8 cellular contexts compared by ENCODE assay signal in the genomic region with DNA sequence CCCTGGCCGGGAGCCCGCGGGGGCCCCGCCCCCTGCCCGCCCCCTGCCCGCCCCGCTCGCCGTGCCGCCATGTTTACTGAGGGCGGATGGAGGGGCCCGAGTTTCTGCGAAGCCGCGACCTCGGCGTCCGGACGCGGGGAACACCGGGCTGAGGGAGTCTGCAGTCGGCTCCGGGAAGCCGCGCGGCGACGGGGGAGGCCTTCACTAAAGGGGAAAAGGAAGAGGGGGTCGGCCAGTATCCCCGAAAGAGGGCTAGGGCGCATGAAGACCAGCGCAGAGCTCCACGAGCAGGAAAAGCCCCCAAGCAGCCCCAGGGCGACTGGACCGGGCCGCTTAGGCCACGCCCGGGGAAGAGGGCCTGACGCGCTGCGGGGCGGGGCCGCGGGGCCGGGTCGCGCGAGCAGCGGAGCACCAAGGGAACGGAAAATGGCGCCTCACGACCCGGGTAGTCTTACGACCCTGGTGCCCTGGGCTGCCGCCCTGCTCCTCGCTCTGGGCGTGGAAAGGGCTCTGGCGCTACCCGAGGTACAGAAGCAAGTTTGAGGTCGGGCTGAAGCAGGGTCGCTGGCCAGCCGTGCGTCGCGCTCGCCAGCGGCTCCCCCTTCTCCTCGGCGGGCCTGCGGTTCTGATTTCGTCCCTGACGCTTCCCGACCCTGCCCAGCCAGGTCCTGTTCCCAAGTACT. TPM values are rescaled to one million over a fixed set of nuclear protein-coding genes. Genes with fewer than 3 reads are reported as not detected.
DNase-seq lines count a peak whose midpoint lies in the region; TF ChIP-seq lines count a peak whose summit lies in the region.

Gene ATRAID (plus strand): TSS at position 99 of the 683 bp plus-strand sequence. CDS start 328 bp downstream, at position 427.
Gene SLC5A6 (minus strand): TSS at position 326 of the 683 bp plus-strand sequence. CDS start 4,618 bp downstream, outside the sequence.

- H3K27ac ChIP-seq in MM.1S (ENCODE audit: low read length), result peak within 1 kb of the TSS; percentile 82

- no peaks in the 10 kb centered on the region for H3K9me2 ChIP-seq in MM.1S (replicated peaks; ENCODE audit: insufficient read depth, low read length)

- peak within 1 kb of the TSS; percentile 94 for H3K9ac ChIP-seq in MM.1S (ENCODE audit: low read length)

- H3K79me2 ChIP-seq in MM.1S (ENCODE audit: low read length), result peaks cover 26% of the 10 kb centered on the region

- H2AFZ ChIP-seq in MM.1S (ENCODE audit: low read length), result peak within 1 kb of the TSS; percentile 90

- H3K4me3 Mint-ChIP-seq in nephron progenitor cell, result peak within 1 kb of the TSS; percentile 99
- peak within 1 kb of the TSS; percentile 96 for H3K4me3 Mint-ChIP-seq in stimulated activated naive CD8-positive, alpha-beta T cell treated with anti-CD3 and anti-CD28 coated beads, Interleukin-15, Interleukin-2, amounts not matched to agents 100 ng/mL and 50 ng/mL, for 24 hours

- in situ Hi-C loops in G401 (cut with HindIII; ENCODE audit: low sequenced_read_pairs), result no loop called here

- H3K4me1 Mint-ChIP-seq in nephron progenitor cell, result peaks cover 54% of the 10 kb centered on the region
- peaks cover 45% of the 10 kb centered on the region for H3K4me1 Mint-ChIP-seq in stimulated activated naive CD8-positive, alpha-beta T cell treated with anti-CD3 and anti-CD28 coated beads, Interleukin-15, Interleukin-2, amounts not matched to agents 100 ng/mL and 50 ng/mL, for 24 hours (ENCODE audit: low read depth)

- H3K9me3 Mint-ChIP-seq in nephron progenitor cell, result no peaks in the 10 kb centered on the region
- H3K9me3 Mint-ChIP-seq in stimulated activated naive CD8-positive, alpha-beta T cell treated with anti-CD3 and anti-CD28 coated beads, Interleukin-15, Interleukin-2, amounts not matched to agents 100 ng/mL and 50 ng/mL, for 24 hours, result no peaks in the 10 kb centered on the region

- H3K4me3 ChIP-seq in MM.1S (ENCODE audit: low read length) (peak within 1 kb of the TSS; percentile 95), fibroblast of the aortic adventitia (ENCODE audit: low read depth, low read length) (peak within 1 kb of the TSS; percentile 88)

- H3K4me2 ChIP-seq in MM.1S (ENCODE audit: low read depth, low read length), result peak within 1 kb of the TSS; percentile 89

- TF ChIP-seq CTCF in MM.1S (IDR thresholded peaks at IDR 0.05; ENCODE audit: low read length), result no peak
- no peak for TF ChIP-seq CTCF in fibroblast of the aortic adventitia (IDR thresholded peaks at IDR 0.05; ENCODE audit: insufficient read depth, low read length)
- no peak for TF ChIP-seq CTCF in nephron progenitor cell (IDR thresholded peaks at IDR 0.05)

- DNase-seq in G401 (ENCODE audit: low spot score) (peak; percentile 88), HCEC 1CT (peak; percentile 87), MM.1S (peak; percentile 93), SHP77 (lab: John Stamatoyannopoulos, UW) (peak; percentile 72 to 86), fibroblast of the aortic adventitia (ENCODE audit: low read depth) (peak; percentile 83), nephron progenitor cell (peak; percentile 88)
- DNase-seq in activated effector memory CD4-positive, alpha-beta T cell treated with anti-CD3 and anti-CD28 coated beads, Interleukin-2, amount 50 U/mL, for 16 hours, result peak; percentile 96

- H3K36me3 ChIP-seq in MM.1S (replicated peaks; ENCODE audit: insufficient read depth, low read length), result no peaks in the 10 kb centered on the region

- no peaks in the 10 kb centered on the region for H4K20me1 ChIP-seq in MM.1S (ENCODE audit: insufficient read depth, low read length)

- H3K27me3 ChIP-seq in MM.1S (replicated peaks; ENCODE audit: insufficient read depth, low read length), result no peaks in the 10 kb centered on the region

- H3K27ac Mint-ChIP-seq in nephron progenitor cell, result peak within 1 kb of the TSS; percentile 100
- H3K27ac Mint-ChIP-seq in stimulated activated naive CD8-positive, alpha-beta T cell treated with anti-CD3 and anti-CD28 coated beads, Interleukin-15, Interleukin-2, amounts not matched to agents 100 ng/mL and 50 ng/mL, for 24 hours, result peak within 1 kb of the TSS; percentile 100

- H3K36me3 Mint-ChIP-seq in nephron progenitor cell (ENCODE audit: low read depth), result peaks cover 33% of the 10 kb centered on the region
- H3K36me3 Mint-ChIP-seq in stimulated activated naive CD8-positive, alpha-beta T cell treated with anti-CD3 and anti-CD28 coated beads, Interleukin-15, Interleukin-2, amounts not matched to agents 100 ng/mL and 50 ng/mL, for 24 hours (ENCODE audit: low read depth), result peaks cover 58% of the 10 kb centered on the region

- no peaks in the 10 kb centered on the region for H3K9me3 ChIP-seq in MM.1S (replicated peaks; ENCODE audit: insufficient read depth, low read length)

- H3F3A ChIP-seq in MM.1S (ENCODE audit: insufficient read depth, low read length), result peaks cover 14% of the 10 kb centered on the region; the same call in 1 of the 2 replicates

- H3K4me1 ChIP-seq in MM.1S (ENCODE audit: low read length), result peaks cover 16% of the 10 kb centered on the region

- H3K27me3 Mint-ChIP-seq in nephron progenitor cell (ENCODE audit: low read depth, poor library complexity), result peaks cover 3% of the 10 kb centered on the region
- H3K27me3 Mint-ChIP-seq in stimulated activated naive CD8-positive, alpha-beta T cell treated with anti-CD3 and anti-CD28 coated beads, Interleukin-15, Interleukin-2, amounts not matched to agents 100 ng/mL and 50 ng/mL, for 24 hours, result no peaks in the 10 kb centered on the region

RNA-seq across cellular contexts. Expression of gene ATRAID, which starts in this region (rescaled TPM):
- 130 and 164 TPM in 2 replicates for total RNA-seq in G401 (2014; rRNA removed; shearing (Covaris generic))
- total RNA-seq in fibroblast of the aortic adventitia (ENCODE audit: low replicate concordance), result 135 and 216 TPM in 2 replicates

RNA-seq across cellular contexts. Expression of gene SLC5A6, which starts in this region (rescaled TPM):
- 53.8 and 60.0 TPM in 2 replicates for total RNA-seq in G401 (2014; rRNA removed; shearing (Covaris generic))
- total RNA-seq in fibroblast of the aortic adventitia (ENCODE audit: low replicate concordance), result 12.9 and 20.0 TPM in 2 replicates

Comparison
In these comparisons a context has a peak if more than half of its experiments do, and no peak if none do; other contexts are left out.
1. Peak in every context shown above with its lines: DNase-seq, H3K4me3 ChIP-seq and H3K27ac ChIP-seq.